In genomic region chr17:39663340-39663687, GRCh38 we compare ENCODE assay signal across 1 cellular context.
TF ChIP-seq lines count a peak whose summit lies in the region.

No MANE protein-coding gene starts in this region.

TF ChIP-seq in A549, 52 proteins besides CTCF, POLR2A, EP300 and RAD21:
- TF ChIP-seq POLR2AphosphoS2 (conservative IDR thresholded peaks at IDR 0.05; ENCODE audit: low read length) (no peak), RNF2 (IDR thresholded peaks at IDR 0.05; ENCODE audit: borderline replicate concordance, low read depth) (no peak), BCL3 (IDR thresholded peaks at IDR 0.05) (no peak), MAX (IDR thresholded peaks at IDR 0.05) (no peak), USF2 (IDR thresholded peaks at IDR 0.05) (no peak), ZC3H11A (IDR thresholded peaks at IDR 0.05) (no peak), ESRRA (IDR thresholded peaks at IDR 0.05; ENCODE audit: borderline replicate concordance, low read length) (no peak), ATOH8 (CRISPR knock-in tag; IDR thresholded peaks at IDR 0.05; ENCODE audit: low read depth) (no peak), MAFK (IDR thresholded peaks at IDR 0.05; ENCODE audit: partially characterized antibody) (no peak), EHMT2 (IDR thresholded peaks at IDR 0.05; ENCODE audit: low read depth) (no peak), ZFP36 (IDR thresholded peaks at IDR 0.05; ENCODE audit: borderline replicate concordance, partially characterized antibody) (no peak), NPAS2 (CRISPR knock-in tag; IDR thresholded peaks at IDR 0.05; ENCODE audit: borderline replicate concordance) (no peak), HDAC2 (IDR thresholded peaks at IDR 0.05) (no peak), FOSB (CRISPR knock-in tag; IDR thresholded peaks at IDR 0.05) (no peak), TFCP2L1 (CRISPR knock-in tag; IDR thresholded peaks at IDR 0.05) (no peak), HOXB13 (CRISPR knock-in tag; IDR thresholded peaks at IDR 0.05; ENCODE audit: low read depth) (no peak), HOXB5 (CRISPR knock-in tag; IDR thresholded peaks at IDR 0.05) (no peak)
TF ChIP-seq in A549: peak in this region for 0.
